ENCODE assay signal across 8 cellular contexts in the genomic region with DNA sequence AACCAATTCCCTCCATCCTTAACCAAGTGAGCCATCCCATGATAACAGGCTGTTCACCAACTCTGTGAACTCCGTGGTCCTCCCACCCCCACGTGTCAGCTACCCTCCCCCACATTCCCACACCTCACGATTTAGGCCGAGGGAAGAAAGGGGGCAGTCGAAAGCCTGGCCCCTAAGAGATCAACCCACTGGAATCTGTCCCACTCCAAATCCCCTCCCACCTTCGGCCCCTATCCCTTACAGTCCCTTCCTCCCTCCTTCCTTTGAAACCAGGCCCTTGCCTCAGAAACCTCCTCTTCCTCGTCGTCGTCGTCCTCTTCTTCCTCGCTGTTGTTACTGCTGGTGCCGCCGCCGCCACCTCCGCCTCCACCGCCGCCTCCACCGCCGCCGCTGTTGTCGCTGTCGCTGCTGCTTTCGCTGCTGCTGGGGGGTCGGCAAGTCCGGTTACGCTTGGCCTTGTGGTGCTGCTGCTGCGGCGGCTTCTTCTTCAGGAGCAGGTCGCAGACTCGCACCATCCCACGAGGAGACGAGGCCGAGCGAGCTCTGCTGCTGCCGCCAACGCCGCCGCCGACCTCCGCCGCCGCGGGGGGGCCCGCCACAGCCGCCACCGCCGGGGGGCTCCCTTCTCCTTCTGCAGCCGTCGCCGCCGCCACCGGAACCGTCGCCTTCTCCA. TPM values are rescaled to one million over a fixed set of nuclear protein-coding genes. Genes with fewer than 3 reads are reported as not detected.
DNase-seq lines count a peak whose midpoint lies in the region; ATAC-seq and TF ChIP-seq lines count a peak whose summit lies in the region.

No MANE protein-coding gene starts in this region.

- TF ChIP-seq CTCF in coronary artery (IDR thresholded peaks at IDR 0.05), result no peak
- TF ChIP-seq CTCF in lower lobe of right lung (IDR thresholded peaks at IDR 0.05), result peak; percentile 18

- no peaks in the 10 kb centered on the region for H3K27me3 ChIP-seq in SJCRH30
- H3K27me3 ChIP-seq in lower lobe of right lung (ENCODE audit: low read depth), result no peaks in the 10 kb centered on the region

- peak; percentile 38 for ATAC-seq in GM19023 (IDR thresholded peaks at IDR 0.05; ENCODE audit: unreplicated experiment)
- peak; percentile 21 for ATAC-seq in HG03103 (IDR thresholded peaks at IDR 0.05; ENCODE audit: low read depth, unreplicated experiment)
- ATAC-seq in lower lobe of right lung, result peak; percentile 2 to 65

- no peaks in the 10 kb centered on the region for H3K9me3 ChIP-seq in SJCRH30 (replicated peaks)
- H3K9me3 ChIP-seq in lower lobe of right lung, result no peaks in the 10 kb centered on the region

- H3K4me3 ChIP-seq in SJCRH30, result peak overlapping the region; percentile 80
- H3K4me3 ChIP-seq in coronary artery, result peak overlapping the region; percentile 93
- peak overlapping the region; percentile 82 for H3K4me3 ChIP-seq in lower lobe of right lung

- H3K4me1 ChIP-seq in SJCRH30, result peaks cover 3% of the 10 kb centered on the region
- peaks cover 53% of the 10 kb centered on the region for H3K4me1 ChIP-seq in lower lobe of right lung

- H3K27ac ChIP-seq in SJCRH30 (peak overlapping the region; percentile 90), coronary artery (peak overlapping the region; percentile 96 to 99), lower lobe of right lung (peak overlapping the region; percentile 96), temporal lobe (ENCODE audit: low read depth, low read length) (peak overlapping the region; percentile 91)

- intact Hi-C loops in lower lobe of right lung (cut with DNase I), result no loop called here

- DNase-seq in DMS 273 (lab: John Stamatoyannopoulos, UW; ENCODE audit: unreplicated experiment), result peak; percentile 72
- no peak for DNase-seq in DMS 273 treated with DMSO at 0.1 percent for 48 hours (lab: John Stamatoyannopoulos, UW)
- peak; percentile 51 to 66 for DNase-seq in SJCRH30
- DNase-seq in coronary artery (ENCODE audit: low spot score), result no peak
- DNase-seq in lower lobe of right lung, result no peak

- H3K36me3 ChIP-seq in SJCRH30 (peaks cover 30% of the 10 kb centered on the region), lower lobe of right lung (peaks cover 14% of the 10 kb centered on the region)

RNA-seq across cellular contexts. Expression of gene ANKRD17, which starts 0.5 kb away (rescaled TPM):
- 77.1 and 82.3 TPM in 2 replicates for total RNA-seq in SJCRH30 (2014; rRNA removed; shearing (Covaris generic))
- total RNA-seq in lower lobe of right lung, result 57.4 TPM
- 73.3 TPM for total RNA-seq in temporal lobe

Comparison
In these comparisons a context has a peak if more than half of its experiments do, and no peak if none do; other contexts are left out.
1. DNase-seq: peak in DMS 273 (single experiment) and SJCRH30 (2 of 2); none in DMS 273 treated with DMSO at 0.1 percent for 48 hours (single experiment), coronary artery (single experiment) and lower lobe of right lung (single experiment).
2. Peak in every context shown above with its lines, with median percentiles within 50 percentile points of each other: ATAC-seq, H3K27ac ChIP-seq and H3K4me3 ChIP-seq.